Comparison of ENCODE assay signal across 8 cellular contexts in the genomic region with DNA sequence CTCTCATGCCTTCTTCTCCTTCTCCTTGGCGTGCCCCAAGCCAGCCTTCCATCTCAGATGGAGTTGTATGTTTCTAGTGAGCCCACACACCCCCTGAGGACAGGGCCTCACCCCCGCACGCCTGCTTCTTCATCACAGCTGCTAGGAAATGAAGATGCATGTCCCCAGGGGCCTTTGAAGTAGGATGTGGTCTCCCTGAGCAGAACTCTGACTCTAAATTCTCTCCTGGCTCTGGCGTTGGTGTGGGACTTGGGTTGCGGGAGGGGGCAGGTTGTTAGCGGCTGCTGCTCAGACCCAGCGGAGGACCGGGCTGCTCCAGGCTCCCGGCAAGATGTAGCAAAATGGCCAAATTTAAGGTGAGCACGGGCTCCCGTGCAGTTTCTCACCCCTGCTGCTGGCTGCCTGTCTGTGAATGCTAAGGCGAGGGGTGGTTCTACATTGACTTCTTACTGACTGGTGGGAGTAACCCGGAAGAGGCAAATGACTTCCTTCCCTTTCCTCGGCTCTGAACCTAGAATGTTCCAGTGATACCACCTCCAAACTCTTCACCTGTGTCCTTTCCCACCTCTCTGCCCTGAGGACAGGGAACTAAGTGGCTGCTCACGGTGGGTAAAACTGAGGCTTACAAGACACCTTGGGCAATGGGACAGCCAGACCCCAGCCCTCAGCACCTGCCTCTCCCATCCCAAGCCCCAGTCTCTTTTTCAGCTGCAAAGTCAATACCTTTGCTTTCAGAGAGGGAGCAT. TPM values are rescaled to one million over a fixed set of nuclear protein-coding genes. Genes with fewer than 3 reads are reported as not detected.
DNase-seq lines count a peak whose midpoint lies in the region; FAIRE-seq and TF ChIP-seq lines count a peak whose summit lies in the region.

No MANE protein-coding gene starts in this region.

- H3K9me3 ChIP-seq in skeletal muscle satellite cell (replicated peaks; ENCODE audit: low read length) (no peaks in the 10 kb centered on the region), GM23248 (ENCODE audit: low read depth) (no peaks in the 10 kb centered on the region)

- H3K9ac ChIP-seq in skeletal muscle satellite cell (ENCODE audit: low read depth, low read length) (no peak overlapping the region), GM23248 (no peak overlapping the region)

- H3K4me3 ChIP-seq in NB4 (ENCODE audit: low read depth, low read length) (peak overlapping the region; percentile 40), skeletal muscle satellite cell (ENCODE audit: low read length) (peak overlapping the region; percentile 25), GM23248 (no peak overlapping the region)

- TF ChIP-seq POLR2A in NB4 (IDR thresholded peaks at IDR 0.05; ENCODE audit: extremely low read depth, insufficient read length): no peak

- no peak overlapping the region for H2AFZ ChIP-seq in GM23248

- H3K9me2 ChIP-seq in GM23248 (ENCODE audit: insufficient read depth): no peaks in the 10 kb centered on the region

- H3K79me2 ChIP-seq in GM23248 (ENCODE audit: insufficient read depth): peaks cover 100% of the 10 kb centered on the region

- no peaks in the 10 kb centered on the region for H3F3A ChIP-seq in GM23248 (ENCODE audit: insufficient read depth)

- WGBS in GM23248 (ENCODE audit: low coverage in 1 of 2, low lambda C conversion rate in 2 of 2, missing lambda C conversion rate in 2 of 2), 2 experiments: 96% methylated on average over 15 of the region's 15 CpGs

- in situ Hi-C loops in GM23248 (cut with MboI): no loop called here

- H3K36me3 ChIP-seq in skeletal muscle satellite cell (ENCODE audit: insufficient read depth, low read length) (no peaks in the 10 kb centered on the region), GM23248 (ENCODE audit: low read depth) (no peaks in the 10 kb centered on the region)

- H4K20me1 ChIP-seq in GM23248 (ENCODE audit: insufficient read depth): no peaks in the 10 kb centered on the region

- FAIRE-seq in GM19239 (lab: Jason Lieb, UNC): peak; percentile 33

- DNase-seq in GM19239 (ENCODE audit: insufficient read length, low spot score): no peak
- DNase-seq in NB4 (ENCODE audit: low read depth): peak; percentile 99
- DNase-seq in central memory CD4-positive, alpha-beta T cell: peak; percentile 17
- DNase-seq in LoVo (ENCODE audit: low spot score): no peak
- DNase-seq in EL: no peak
- no peak for DNase-seq in KG1 (lab: John Stamatoyannopoulos, UW)
- no peak for DNase-seq in GM23248

- H3K27ac ChIP-seq in GM23248: no peak overlapping the region

- H3K4me2 ChIP-seq in skeletal muscle satellite cell (ENCODE audit: low read length) (peak overlapping the region; percentile 68), GM23248 (ENCODE audit: unreplicated experiment) (no peak overlapping the region)

- H3K4me1 ChIP-seq in skeletal muscle satellite cell (ENCODE audit: control insufficient read depth, insufficient read depth, low read length): peaks cover 43% of the 10 kb centered on the region
- H3K4me1 ChIP-seq in GM23248 (ENCODE audit: insufficient read depth): peaks cover 33% of the 10 kb centered on the region

- no peak for TF ChIP-seq CTCF in NB4 (IDR thresholded peaks at IDR 0.05; ENCODE audit: low read depth, low read length)

- no peaks in the 10 kb centered on the region for H3K27me3 ChIP-seq in skeletal muscle satellite cell (ENCODE audit: control insufficient read depth, insufficient read depth, low read length)
- H3K27me3 ChIP-seq in GM23248 (replicated peaks; ENCODE audit: insufficient read depth): no peaks in the 10 kb centered on the region

RNA-seq across cellular contexts. Expression of a gene that starts 8.8 kb away (rescaled TPM):
- 23.6 and 32.5 TPM in 2 replicates for total RNA-seq in skeletal muscle satellite cell (2012; rRNA removed)
- total RNA-seq in GM23248 (2014; rRNA removed; shearing (Covaris generic)): 25.3 and 28.6 TPM in 2 replicates
- 17.6 and 20.5 TPM in 2 replicates for polyA plus RNA-seq in GM23248 (2016; fragmentation: Nextera tagmentation; extraction: Ambion mirVana)

Comparison
In these comparisons a context has a peak if more than half of its experiments do, and no peak if none do; other contexts are left out.
1. DNase-seq: peak in NB4 (single experiment) and central memory CD4-positive, alpha-beta T cell (single experiment); none in GM19239 (single experiment), LoVo (single experiment), EL (single experiment), KG1 (single experiment) and GM23248 (single experiment).